8 cellular contexts compared by ENCODE assay signal in the genomic region with DNA sequence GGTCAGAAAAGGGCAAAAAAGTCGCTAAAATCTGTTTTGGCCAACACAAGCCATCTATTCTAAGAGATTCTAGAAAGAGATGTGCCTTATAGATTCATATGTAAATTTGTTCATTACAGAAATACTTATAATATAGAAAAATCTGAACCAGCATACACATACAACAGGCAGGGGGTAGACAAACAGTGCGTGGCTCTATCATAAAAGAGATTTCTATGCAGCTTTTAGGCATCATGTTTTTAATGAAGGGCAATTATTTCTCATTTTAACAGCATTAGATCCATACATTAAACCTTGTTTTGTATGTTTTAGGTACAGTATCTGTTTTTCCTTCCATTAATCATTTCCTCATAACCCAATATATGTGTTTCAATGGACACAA. TPM values are rescaled to one million over a fixed set of nuclear protein-coding genes. Genes with fewer than 3 reads are reported as not detected.
DNase-seq lines count a peak whose midpoint lies in the region; ATAC-seq and TF ChIP-seq lines count a peak whose summit lies in the region.

No MANE protein-coding gene starts in this region.

- H3K4me3 ChIP-seq in adipocyte (ENCODE audit: low read length) (peak overlapping the region; percentile 88), lung (peak overlapping the region; percentile 71), tibial nerve (peak overlapping the region; percentile 28 to 63 (median 52))

- H3K27ac ChIP-seq in lung (ENCODE audit: low read depth in 1 of 2, low read length in 1 of 2) (no peak overlapping the region), tibial nerve (peak overlapping the region; percentile 85 to 92 (median 90))

- H3K36me3 ChIP-seq in adipocyte (ENCODE audit: control insufficient read depth, insufficient read depth, low read length, severe bottlenecking) (peaks cover 5% of the 10 kb centered on the region), lung (ENCODE audit: control insufficient read depth in 2 of 2, insufficient read depth in 2 of 2, low read length in 2 of 2) (peaks cover 4 to 5% of the 10 kb centered on the region in 2 donors), tibial nerve (peaks cover 0 to 19% (median 0%) of the 10 kb centered on the region in 3 donors)

- H3K4me1 ChIP-seq in adipocyte (ENCODE audit: control insufficient read depth, insufficient read depth, low read length) (peaks cover 22% of the 10 kb centered on the region), lung (ENCODE audit: control insufficient read depth in 2 of 2, insufficient read depth in 2 of 2, low read length in 2 of 2) (peaks cover 0 to 4% of the 10 kb centered on the region in 2 donors), tibial nerve (peaks cover 0 to 27% (median 8%) of the 10 kb centered on the region in 4 donors)

- no peak for TF ChIP-seq POLR2A in tibial nerve (IDR thresholded peaks at IDR 0.05)

- no peaks in the 10 kb centered on the region for H3K27me3 ChIP-seq in adipocyte (replicated peaks; ENCODE audit: control insufficient read depth, insufficient read depth, low read length)
- H3K27me3 ChIP-seq in lung (ENCODE audit: control insufficient read depth, insufficient read depth) = no peaks in the 10 kb centered on the region
- no peaks in the 10 kb centered on the region for H3K27me3 ChIP-seq in tibial nerve

- DNase-seq in activated T-cell treated with anti-CD3 and anti-CD28 coated beads, Interleukin-2, amount 50 U/mL, for 72 hours = no peak
- DNase-seq in activated T-cell treated with anti-CD3 and anti-CD28 coated beads for 4 hours (no peak), adipocyte (ENCODE audit: low read depth) (no peak), lung (ENCODE audit: low spot score) (no peak), tibial nerve (ENCODE audit: low spot score in 2 of 2) (no peak), NCI-H1694 treated with DMSO at 0.1 percent for 48 hours (lab: John Stamatoyannopoulos, UW) (no peak)
- DNase-seq in stimulated activated CD4-positive, alpha-beta T cell treated with anti-CD3 and anti-CD28 coated beads, Interleukin-2, amount 100 ng/mL, for 24 hours = no peak

- H3K27ac Mint-ChIP-seq in activated T-cell treated with anti-CD3 and anti-CD28 coated beads, Interleukin-2, amount 50 U/mL, for 72 hours = peak overlapping the region; percentile 97

- 2 to 9% methylated on average over 2 of the region's 2 CpGs for WGBS in lung, 2 donors
- WGBS in tibial nerve, 2 donors = 9 to 11% methylated on average over 2 of the region's 2 CpGs

- no peak for ATAC-seq in activated T-cell treated with anti-CD3 and anti-CD28 coated beads, Interleukin-2, amount 50 U/mL, for 72 hours (replicated peaks in 1 of 2)
- no peak for ATAC-seq in lung (ENCODE audit: insufficient read depth, low FRiP score)
- no peak for ATAC-seq in GM21381 (IDR thresholded peaks at IDR 0.05; ENCODE audit: unreplicated experiment)

- H3K9me3 ChIP-seq in adipocyte (ENCODE audit: control insufficient read depth, low read length) = no peaks in the 10 kb centered on the region
- H3K9me3 ChIP-seq in lung (ENCODE audit: control insufficient read depth in 2 of 2, insufficient read depth in 1 of 2, low read length in 1 of 2) = no peaks in the 10 kb centered on the region
- H3K9me3 ChIP-seq in tibial nerve = no peaks in the 10 kb centered on the region

- TF ChIP-seq CTCF in lung (IDR thresholded peaks at IDR 0.05; ENCODE audit: control extremely low read depth, extremely low read depth) (no peak), tibial nerve (IDR thresholded peaks at IDR 0.05) (no peak)

- no peak for TF ChIP-seq EP300 in tibial nerve (IDR thresholded peaks at IDR 0.05)

- peaks cover 13 to 23% of the 10 kb centered on the region in 2 donors for H3K36me3 Mint-ChIP-seq in activated T-cell treated with anti-CD3 and anti-CD28 coated beads, Interleukin-2, amount 50 U/mL, for 72 hours (ENCODE audit: insufficient read depth in 2 of 2)

- peak overlapping the region; percentile 90 to 99 for H3K4me3 Mint-ChIP-seq in activated T-cell treated with anti-CD3 and anti-CD28 coated beads, Interleukin-2, amount 50 U/mL, for 72 hours

- no peaks in the 10 kb centered on the region for H3K27me3 Mint-ChIP-seq in activated T-cell treated with anti-CD3 and anti-CD28 coated beads, Interleukin-2, amount 50 U/mL, for 72 hours (ENCODE audit: low read depth)

- H3K9ac ChIP-seq in adipocyte (ENCODE audit: low read length) = peak overlapping the region; percentile 90

- H3K9me3 Mint-ChIP-seq in activated T-cell treated with anti-CD3 and anti-CD28 coated beads, Interleukin-2, amount 50 U/mL, for 72 hours = no peaks in the 10 kb centered on the region

- H3K4me1 Mint-ChIP-seq in activated T-cell treated with anti-CD3 and anti-CD28 coated beads, Interleukin-2, amount 50 U/mL, for 72 hours (ENCODE audit: low read depth) = peaks cover 58% of the 10 kb centered on the region

RNA-seq across cellular contexts. Expression of gene BTN3A3, which starts 0.7 kb away (rescaled TPM):
- 10 to 100 TPM; 35.9 to 38.3 TPM for total RNA-seq in activated T-cell treated with anti-CD3 and anti-CD28 coated beads, Interleukin-2, amount 50 U/mL, for 72 hours
- total RNA-seq in lung (10 to 100 TPM; 18.9 to 65.5 TPM), tibial nerve (10 to 100 TPM in 3 of 4 donors, 1 to 10 TPM in 1; 9.4 to 27.8 (median 14.0) TPM)
- polyA plus RNA-seq in lung = 10 to 100 TPM in 1 of 2 donors, 1 to 10 TPM in 1; 8.1 to 22.9 TPM

RNA-seq across cellular contexts. Expression of gene BTN2A1, which starts 16.8 kb away (rescaled TPM):
- 10 to 100 TPM; 24.3 to 25.7 TPM for total RNA-seq in activated T-cell treated with anti-CD3 and anti-CD28 coated beads, Interleukin-2, amount 50 U/mL, for 72 hours
- total RNA-seq in lung = 10 to 100 TPM; 20.0 to 23.5 TPM
- polyA plus RNA-seq in lung = 10 to 100 TPM; 12.4 to 35.3 TPM
- total RNA-seq in tibial nerve = 10 to 100 TPM; 15.7 to 29.0 (median 17.1) TPM

RNA-seq across cellular contexts. Expression of gene BTN3A1, which starts 38.9 kb away (rescaled TPM):
- total RNA-seq in activated T-cell treated with anti-CD3 and anti-CD28 coated beads, Interleukin-2, amount 50 U/mL, for 72 hours = 10 to 100 TPM; 57.3 to 62.8 TPM
- total RNA-seq in lung (10 to 100 TPM; 18.7 to 60.1 TPM), tibial nerve (10 to 100 TPM; 12.3 to 29.3 (median 16.6) TPM)
- polyA plus RNA-seq in lung = 10 to 100 TPM; 14.4 to 26.3 TPM

RNA-seq across cellular contexts. Expression of gene BTN2A2, which starts 58.1 kb away (rescaled TPM):
- total RNA-seq in activated T-cell treated with anti-CD3 and anti-CD28 coated beads, Interleukin-2, amount 50 U/mL, for 72 hours = 10 to 100 TPM; 25.7 to 33.5 TPM
- total RNA-seq in lung (10 to 100 TPM; 19.1 to 26.8 TPM), tibial nerve (10 to 100 TPM in 3 of 4 donors, 1 to 10 TPM in 1; 6.7 to 20.7 (median 14.5) TPM)
- 10 to 100 TPM in 1 of 2 donors, 1 to 10 TPM in 1; 9.5 to 21.8 TPM for polyA plus RNA-seq in lung

RNA-seq across cellular contexts. Expression of gene BTN1A1, which starts 59.1 kb away (rescaled TPM):
- total RNA-seq in activated T-cell treated with anti-CD3 and anti-CD28 coated beads, Interleukin-2, amount 50 U/mL, for 72 hours = under 1 TPM in 1 of 2 donors, not detected in 1; 0.10 TPM
- total RNA-seq in lung (under 1 TPM; 0.06 to 0.26 TPM), tibial nerve (not detected)
- polyA plus RNA-seq in lung = under 1 TPM in 1 of 2 donors, not detected in 1; 0.06 TPM

Comparison
In these comparisons a context has a peak if more than half of its experiments do, and no peak if none do; other contexts are left out.
1. H3K27ac ChIP-seq: peak in tibial nerve (4 of 4); none in lung (0 of 2).
2. Peak in every context shown above with its lines, with median percentiles within 50 percentile points of each other: H3K4me3 ChIP-seq.